ENCODE assay signal across 28 cellular contexts in genomic region chr20:56903858-56904257, GRCh38.
"Had no signal": no experiment of that assay in that cellular context is flagged by ENCODE, and none has a peak within 500 bp of the region (broad histone marks: within the 10 kb centered on the region; RNA-seq: fewer than 3 reads in every experiment).

No MANE protein-coding gene starts in this region.

- H3K4me3 ChIP-seq: colonic mucosa, coronary artery, dorsolateral prefrontal cortex, esophagus muscularis mucosa, esophagus squamous epithelium, gastrocnemius medialis, gastroesophageal sphincter, heart left ventricle, heart right ventricle had no signal

- H3K27ac ChIP-seq: colonic mucosa, coronary artery, dorsolateral prefrontal cortex, epithelial cell of prostate, esophagus muscularis mucosa, esophagus squamous epithelium, foreskin keratinocyte, gastrocnemius medialis, gastroesophageal sphincter, heart left ventricle, heart right ventricle had no signal

- FAIRE-seq: colon, endometrium, endothelial cell of umbilical vein, frontal cortex had no signal

- H3K4me1 ChIP-seq: colonic mucosa, esophagus muscularis mucosa, esophagus squamous epithelium, foreskin keratinocyte, gastrocnemius medialis, gastroesophageal sphincter, heart left ventricle, heart right ventricle had no signal

- H3K27me3 ChIP-seq: colonic mucosa, gastrocnemius medialis had no signal

- H3K9me3 Mint-ChIP-seq: dendritic cell treated with granulocyte-macrophage colony-stimulating factor and Interleukin-4, amounts not matched to agents 40 ng/mL and 50 ng/mL, for 4 days had no signal

- H3K27ac Mint-ChIP-seq: dendritic cell treated with granulocyte-macrophage colony-stimulating factor and Interleukin-4, amounts not matched to agents 40 ng/mL and 50 ng/mL, for 4 days; effector memory CD8-positive, alpha-beta T cell; endodermal cell had no signal

- ATAC-seq: effector memory CD8-positive, alpha-beta T cell; foreskin keratinocyte; gastrocnemius medialis; gastroesophageal sphincter; heart left ventricle; heart right ventricle had no signal

- H3K4me1 Mint-ChIP-seq: endodermal cell had no signal

- H3K36me3 ChIP-seq: colonic mucosa, esophagus muscularis mucosa, esophagus squamous epithelium, gastrocnemius medialis, gastroesophageal sphincter, heart left ventricle, heart right ventricle had no signal

- H3K9me3 ChIP-seq: colonic mucosa, gastrocnemius medialis had no signal

- DNase-seq: colonic mucosa; cortex of kidney; dermis blood vessel endothelial cell; dorsolateral prefrontal cortex; effector CD4-positive, alpha-beta T cell; effector CD8-positive, alpha-beta T cell; effector memory CD4-positive, alpha-beta T cell; effector memory CD8-positive, alpha-beta T cell; endodermal cell; erythroblast; esophagus squamous epithelium; foreskin fibroblast; foreskin keratinocyte; foreskin melanocyte; gastrocnemius medialis; glutamatergic neuron; head of caudate nucleus; heart left ventricle; heart right ventricle had no signal

- H3K4me3 Mint-ChIP-seq: dendritic cell treated with granulocyte-macrophage colony-stimulating factor and Interleukin-4, amounts not matched to agents 40 ng/mL and 50 ng/mL, for 4 days; effector memory CD8-positive, alpha-beta T cell; endodermal cell had no signal
